ENCODE assay signal across 12 cellular contexts in genomic region chr22:22702159-22702873, GRCh38. TPM values are rescaled to one million over a fixed set of nuclear protein-coding genes. Genes with fewer than 3 reads are reported as not detected.
DNase-seq lines count a peak whose midpoint lies in the region; ATAC-seq, FAIRE-seq and TF ChIP-seq lines count a peak whose summit lies in the region.
"Had no signal": no experiment of that assay in that cellular context is flagged by ENCODE, and none has a peak within 500 bp of the region (broad histone marks: within the 10 kb centered on the region; RNA-seq: fewer than 3 reads in every experiment).

No MANE protein-coding gene starts in this region.

- no peaks in the 10 kb centered on the region for H3K4me1 Mint-ChIP-seq in T-cell

- no peaks in the 10 kb centered on the region for H3K36me3 Mint-ChIP-seq in T-cell

- H3K27me3 ChIP-seq in AG04450 (ENCODE audit: control insufficient read depth, insufficient read depth, low read length) (no peaks in the 10 kb centered on the region), WERI-Rb-1 (ENCODE audit: insufficient read depth, low read depth, severe bottlenecking) (no peaks in the 10 kb centered on the region), left lung (no peaks in the 10 kb centered on the region)

- H3K36me3 ChIP-seq in WERI-Rb-1 = no peaks in the 10 kb centered on the region
- no peaks in the 10 kb centered on the region for H3K36me3 ChIP-seq in left lung

- no peaks in the 10 kb centered on the region for H3K9me3 ChIP-seq in AG04450 (ENCODE audit: control insufficient read depth, insufficient read depth, low read length)
- H3K9me3 ChIP-seq in WERI-Rb-1 (ENCODE audit: severe bottlenecking) = no peaks in the 10 kb centered on the region
- H3K9me3 ChIP-seq in left lung = no peaks in the 10 kb centered on the region

- TF ChIP-seq POLR2A in GM12892 (IDR thresholded peaks at IDR 0.05; ENCODE audit: low read depth, low read length) = no peak

- no peaks in the 10 kb centered on the region for H3K4me1 ChIP-seq in left lung

- intact Hi-C loops in left lung (cut with DNase I) = no loop called here

- H3K27me3 Mint-ChIP-seq in T-cell = no peaks in the 10 kb centered on the region

- FAIRE-seq in GM12892 (lab: Jason Lieb, UNC) = peak; percentile 85

- DNase-seq in AG04450 (ENCODE audit: low read depth, low spot score) (no peak), GM12892 (ENCODE audit: insufficient read length) (no peak), WERI-Rb-1 (peak; percentile 62), left lung (no peak), NCI-H187 treated with DMSO at 0.1 percent for 48 hours (lab: John Stamatoyannopoulos, UW) (no peak), T-cell (no peak), NCI-H2029 (lab: John Stamatoyannopoulos, UW) (no peak)
- DNase-seq: left ventricle myocardium superior, NCI-H2081, T-helper 1 cell had no signal

- CTCF ChIA-PET in AG04450 (lab: Charles Lee) = interaction anchor here (0.5 to 3.0 kb wide), 6 partner anchors 7 to 124 kb away, joined by 3 to 10 read pairs (median 4); no protein-coding TSS in a partner anchor
- CTCF ChIA-PET in T-cell (lab: Charles Lee) = no interaction called here

- H3K27ac ChIP-seq in AG04450 (ENCODE audit: low read depth, low read length) (no peak overlapping the region), WERI-Rb-1 (no peak overlapping the region), left lung (no peak overlapping the region)

- no peak overlapping the region for H3K4me3 ChIP-seq in AG04450 (ENCODE audit: low read depth, low read length)
- no peak overlapping the region for H3K4me3 ChIP-seq in WERI-Rb-1 (ENCODE audit: low read depth, low read length)
- H3K4me3 ChIP-seq in left lung = no peak overlapping the region

- H3K27ac Mint-ChIP-seq in T-cell = no peak overlapping the region

- H3K4me3 Mint-ChIP-seq in T-cell = no peak overlapping the region

- ATAC-seq in left lung = peak; percentile 62
- ATAC-seq in GM18867 (IDR thresholded peaks at IDR 0.05; ENCODE audit: unreplicated experiment) = no peak
- no peak for ATAC-seq in T-cell (replicated peaks in 1 of 4)
- ATAC-seq: left ventricle myocardium superior had no signal

- POLR2A ChIA-PET in AG04450 (lab: Yijun Ruan, JAX) = no interaction called here
- POLR2A ChIA-PET in T-cell (lab: Charles Lee) = interaction anchor here in 1 of 2 donors (0.5 kb wide), 1 partner anchor 467 kb away, joined by 4 read pairs; no protein-coding TSS in a partner anchor

- TF ChIP-seq CTCF in AG04450 (IDR thresholded peaks at IDR 0.05; ENCODE audit: low read depth, low read length) (0 out of 2 replicates have a peak, but pooled peaks have one; percentile 9), WERI-Rb-1 (IDR thresholded peaks at IDR 0.05; ENCODE audit: low read depth, low read length) (peak; percentile 86), left lung (IDR thresholded peaks at IDR 0.05) (no peak)

- no peaks in the 10 kb centered on the region for H3K9me3 Mint-ChIP-seq in T-cell

RNA-seq across cellular contexts. Expression of gene GGTLC2, which starts 57.9 kb away (rescaled TPM):
- not detected in 2 replicates for polyA plus RNA-seq in AG04450 (2011; rRNA removed)
- polyA minus RNA-seq in AG04450 (2011; rRNA and poly(A)+ RNA removed) = not detected in 2 replicates
- polyA plus RNA-seq in GM12892 (2012; ENCODE audit: missing spikeins) = not detected
- total RNA-seq in left lung = under 1 TPM; 0.47 to 0.55 TPM
- total RNA-seq in T-cell = not detected
- total RNA-seq: left ventricle myocardium superior, subcutaneous adipose tissue had no signal

Comparison
In these comparisons a context has a peak if more than half of its experiments do, and no peak if none do; other contexts are left out.
1. CTCF ChIP-seq: peak in AG04450 (single experiment) and WERI-Rb-1 (single experiment); none in left lung (0 of 2).